In genomic region chr1:246907472-246907871, GRCh38 we compare ENCODE assay signal across 8 cellular contexts. TPM values are rescaled to one million over a fixed set of nuclear protein-coding genes. Genes with fewer than 3 reads are reported as not detected.
A peak's percentile ranks its signal among the peaks of the same experiment; 100 is the strongest.
DNase-seq lines count a peak whose midpoint lies in the region; ATAC-seq, FAIRE-seq and TF ChIP-seq lines count a peak whose summit lies in the region.

No MANE protein-coding gene starts in this region.

- H3K27me3 ChIP-seq in GM06990 (replicated peaks; ENCODE audit: control insufficient read depth, insufficient read depth, low read length), result no peaks in the 10 kb centered on the region
- no peaks in the 10 kb centered on the region for H3K27me3 ChIP-seq in ascending aorta
- no peaks in the 10 kb centered on the region for H3K27me3 ChIP-seq in keratinocyte (ENCODE audit: control insufficient read depth, extremely low read depth, insufficient read depth, low read length)

- TF ChIP-seq CTCF in GM06990 (IDR thresholded peaks at IDR 0.05; ENCODE audit: insufficient read depth, low read length, poor library complexity, severe bottlenecking) (peak; percentile 45), ascending aorta (IDR thresholded peaks at IDR 0.05) (peak; percentile 30 to 58 (median 39)), keratinocyte (optimal IDR thresholded peaks at IDR 0.05 in 1 of 3, IDR thresholded peaks at IDR 0.05 in 1 of 3, conservative IDR thresholded peaks at IDR 0.05 in 1 of 3; ENCODE audit: extremely low read depth in 1 of 3, insufficient read depth in 2 of 3, low read length in 3 of 3) (no peak)

- H3K4me1 Mint-ChIP-seq in stimulated activated memory B cell treated with anti-CD40 and anti-IgM and Interleukin-4, amounts not matched to agents 10 μg/mL and 1 μg/mL and 100 μg/mL, for 72 hours, result peaks cover 4% of the 10 kb centered on the region

- H3K4me2 ChIP-seq in keratinocyte (ENCODE audit: control insufficient read depth, extremely low read depth, insufficient read depth, low read depth, low read length), result no peak overlapping the region

- in situ Hi-C loops in ACHN (cut with HindIII; ENCODE audit: low pct_ligation_motif_present, low pct_unique_long_range_greater_than_20kb, low sequenced_read_pairs), result no loop called here

- no peaks in the 10 kb centered on the region for H3K9me3 Mint-ChIP-seq in stimulated activated memory B cell treated with anti-CD40 and anti-IgM and Interleukin-4, amounts not matched to agents 10 μg/mL and 1 μg/mL and 100 μg/mL, for 72 hours

- no peak overlapping the region for H2AFZ ChIP-seq in keratinocyte (ENCODE audit: control insufficient read depth, low read length)

- peak; percentile 83 for FAIRE-seq in keratinocyte (lab: Jason Lieb, UNC)

- H3K36me3 ChIP-seq in GM06990 (ENCODE audit: control insufficient read depth, insufficient read depth, low read length) (peaks cover 5% of the 10 kb centered on the region), ascending aorta (peaks cover 49 to 67% of the 10 kb centered on the region in 2 donors), keratinocyte (ENCODE audit: control insufficient read depth in 2 of 2, extremely low read depth in 1 of 2, insufficient read depth in 2 of 2, low read length in 2 of 2) (peaks cover 0 to 10% of the 10 kb centered on the region in 2 experiments)

- DNase-seq in ACHN (peak; percentile 63), GM06990 (ENCODE audit: extremely low read depth, insufficient read length) (no peak), MV-4-11 (lab: John Stamatoyannopoulos, UW) (peak; percentile 44), ascending aorta (ENCODE audit: low spot score in 2 of 2) (no peak), keratinocyte (ENCODE audit: low read depth, low spot score) (peak; percentile 5)

- intact Hi-C loops in ascending aorta (cut with DNase I), result loop anchor here (1.0 to 2.0 kb wide), 2 partner anchors 53 to 63 kb away; no protein-coding TSS in a partner anchor

- ATAC-seq in HG03439 (IDR thresholded peaks at IDR 0.05; ENCODE audit: unreplicated experiment), result no peak
- no peak for ATAC-seq in GM18517 (IDR thresholded peaks at IDR 0.05; ENCODE audit: unreplicated experiment)
- no peak for ATAC-seq in stimulated activated memory B cell treated with anti-CD40 and anti-IgM and Interleukin-4, amounts not matched to agents 10 μg/mL and 1 μg/mL and 100 μg/mL, for 72 hours

- no peaks in the 10 kb centered on the region for H4K20me1 ChIP-seq in keratinocyte (ENCODE audit: control insufficient read depth, extremely low read depth, insufficient read depth, low read length)

- H3K36me3 Mint-ChIP-seq in stimulated activated memory B cell treated with anti-CD40 and anti-IgM and Interleukin-4, amounts not matched to agents 10 μg/mL and 1 μg/mL and 100 μg/mL, for 72 hours, result peaks cover 45% of the 10 kb centered on the region

- H3K27ac ChIP-seq in ascending aorta (no peak overlapping the region), keratinocyte (ENCODE audit: control insufficient read depth, insufficient read depth, low read length) (no peak overlapping the region)

- no peak overlapping the region for H3K27ac Mint-ChIP-seq in stimulated activated memory B cell treated with anti-CD40 and anti-IgM and Interleukin-4, amounts not matched to agents 10 μg/mL and 1 μg/mL and 100 μg/mL, for 72 hours

- dilution Hi-C loops in keratinocyte (cut with MboI; ENCODE audit: extremely low pct_ligation_motif_present, low sequenced_read_pairs), result no loop called here

- no peak overlapping the region for H3K9ac ChIP-seq in keratinocyte (ENCODE audit: control insufficient read depth, extremely low read depth, insufficient read depth, low read length)

- H3K4me3 ChIP-seq in GM06990 (replicated peaks; ENCODE audit: low read depth, low read length) (no peak overlapping the region), ascending aorta (no peak overlapping the region), keratinocyte (ENCODE audit: control insufficient read depth in 2 of 3, extremely low read depth in 1 of 3, insufficient read depth in 2 of 3, low read depth in 1 of 3, low read length in 3 of 3) (no peak overlapping the region)

- no peaks in the 10 kb centered on the region for H3K4me1 ChIP-seq in ascending aorta
- no peaks in the 10 kb centered on the region for H3K4me1 ChIP-seq in keratinocyte (ENCODE audit: control insufficient read depth, extremely low read depth, insufficient read depth, low read length)

- H3K79me2 ChIP-seq in keratinocyte (ENCODE audit: control insufficient read depth, insufficient read depth, low read length), result peaks cover 26% of the 10 kb centered on the region

- H3K9me3 ChIP-seq in ascending aorta, result no peaks in the 10 kb centered on the region
- H3K9me3 ChIP-seq in keratinocyte (ENCODE audit: control insufficient read depth, low read depth, low read length), result no peaks in the 10 kb centered on the region

- H3K4me3 Mint-ChIP-seq in stimulated activated memory B cell treated with anti-CD40 and anti-IgM and Interleukin-4, amounts not matched to agents 10 μg/mL and 1 μg/mL and 100 μg/mL, for 72 hours, result no peak overlapping the region

- no peaks in the 10 kb centered on the region for H3K27me3 Mint-ChIP-seq in stimulated activated memory B cell treated with anti-CD40 and anti-IgM and Interleukin-4, amounts not matched to agents 10 μg/mL and 1 μg/mL and 100 μg/mL, for 72 hours

- H3K9me1 ChIP-seq in keratinocyte (ENCODE audit: control insufficient read depth, extremely low read depth, insufficient read depth, low read length), result no peaks in the 10 kb centered on the region

RNA-seq across cellular contexts. Expression of gene AHCTF1, which starts 24.3 kb away (rescaled TPM):
- 16.5 TPM for total RNA-seq in ascending aorta
- 16.5 to 22.2 TPM (median 16.8 TPM) in 3 replicates for polyA plus RNA-seq in keratinocyte
- 70.0 TPM for polyA plus RNA-seq in keratinocyte (2011; ENCODE audit: low read depth)
- polyA plus RNA-seq in keratinocyte (2011; cell fraction: cytosol; rRNA removed), result 7.3 and 15.5 TPM in 2 replicates
- 34.3 and 41.1 TPM in 2 replicates for polyA plus RNA-seq in keratinocyte (2011; cell fraction: nucleus; rRNA removed)
- 17.3 and 19.6 TPM in 2 replicates for polyA plus RNA-seq in keratinocyte (2012; ENCODE audit: low replicate concordance)
- polyA minus RNA-seq in keratinocyte, result 9.1 to 59.8 TPM (median 30.6 TPM) in 3 replicates
- polyA minus RNA-seq in keratinocyte (2011; cell fraction: cytosol; rRNA and poly(A)+ RNA removed), result 26.1 TPM
- polyA minus RNA-seq in keratinocyte (2011; cell fraction: nucleus; rRNA and poly(A)+ RNA removed), result 60.4 and 101 TPM in 2 replicates

Comparison
In these comparisons a context has a peak if more than half of its experiments do, and no peak if none do; other contexts are left out.
1. DNase-seq: peak in ACHN (single experiment), MV-4-11 (single experiment) and keratinocyte (single experiment); none in GM06990 (single experiment) and ascending aorta (0 of 2).
2. CTCF ChIP-seq: peak in GM06990 (single experiment) and ascending aorta (3 of 3); none in keratinocyte (0 of 3).